8 cellular contexts compared by ENCODE assay signal in genomic region chr12:71438670-71439361, GRCh38. TPM values are rescaled to one million over a fixed set of nuclear protein-coding genes. Genes with fewer than 3 reads are reported as not detected.
DNase-seq lines count a peak whose midpoint lies in the region; ATAC-seq, FAIRE-seq and TF ChIP-seq lines count a peak whose summit lies in the region.

No MANE protein-coding gene starts in this region.

- no peak overlapping the region for H3K27ac Mint-ChIP-seq in HFFc6
- H3K27ac Mint-ChIP-seq in astrocyte (ENCODE audit: unreplicated experiment): no peak overlapping the region
- peak overlapping the region; percentile 33 for H3K27ac Mint-ChIP-seq in type B pancreatic cell
- H3K27ac Mint-ChIP-seq in natural killer cell treated with Interleukin-12 subunit alpha and Interleukin-12 subunit beta and Interleukin-15 and Interleukin-18, amount 100 ng/mL, for 72 hours: no peak overlapping the region

- no peak for TF ChIP-seq RAD21 in liver (IDR thresholded peaks at IDR 0.05)

- H3K36me3 ChIP-seq in astrocyte (ENCODE audit: insufficient read depth, low read length) (no peaks in the 10 kb centered on the region), liver (ENCODE audit: control insufficient read depth in 4 of 4, insufficient read depth in 3 of 4, low read depth in 1 of 4, low read length in 3 of 4) (no peaks in the 10 kb centered on the region)

- H3K4me3 Mint-ChIP-seq in HFFc6 (peak overlapping the region; percentile 76), astrocyte (ENCODE audit: unreplicated experiment) (peak overlapping the region; percentile 82), type B pancreatic cell (peak overlapping the region; percentile 86)
- no peak overlapping the region for H3K4me3 Mint-ChIP-seq in natural killer cell treated with Interleukin-12 subunit alpha and Interleukin-12 subunit beta and Interleukin-15 and Interleukin-18, amount 100 ng/mL, for 72 hours

- no peaks in the 10 kb centered on the region for H4K20me1 ChIP-seq in astrocyte (ENCODE audit: insufficient read depth, low read length)

- DNase-seq in AG04449 (ENCODE audit: low read depth, low spot score) (no peak), HFFc6 (no peak), astrocyte (ENCODE audit: low read depth) (no peak), type B pancreatic cell (ENCODE audit: extremely low spot score, unreplicated experiment) (no peak), KG1 (lab: John Stamatoyannopoulos, UW) (no peak)
- DNase-seq in natural killer cell treated with Interleukin-12 subunit alpha and Interleukin-12 subunit beta and Interleukin-15 and Interleukin-18, amount 100 ng/mL, for 72 hours (ENCODE audit: low spot score): no peak

- H3K4me1 Mint-ChIP-seq in HFFc6 (ENCODE audit: low read depth): peaks cover 9% of the 10 kb centered on the region
- H3K4me1 Mint-ChIP-seq in astrocyte (ENCODE audit: low read depth, unreplicated experiment): peaks cover 7% of the 10 kb centered on the region
- H3K4me1 Mint-ChIP-seq in type B pancreatic cell (ENCODE audit: unreplicated experiment): peaks cover 11% of the 10 kb centered on the region
- peaks cover 3 to 6% of the 10 kb centered on the region in 2 donors for H3K4me1 Mint-ChIP-seq in natural killer cell treated with Interleukin-12 subunit alpha and Interleukin-12 subunit beta and Interleukin-15 and Interleukin-18, amount 100 ng/mL, for 72 hours (ENCODE audit: low read depth in 2 of 2)

- CTCF ChIA-PET in AG04449 (lab: Yijun Ruan, JAX): no interaction called here

- H3K9me3 ChIP-seq in astrocyte (ENCODE audit: insufficient read depth, low read depth, low read length): peaks cover 16% of the 10 kb centered on the region
- H3K9me3 ChIP-seq in liver (ENCODE audit: control insufficient read depth in 4 of 4, low read length in 3 of 4): peaks cover 5 to 16% (median 6%) of the 10 kb centered on the region in 4 donors

- H3K36me3 Mint-ChIP-seq in HFFc6 (ENCODE audit: low read depth): peaks cover 5% of the 10 kb centered on the region; the same call in 1 of the 2 replicates
- peaks cover 2% of the 10 kb centered on the region for H3K36me3 Mint-ChIP-seq in astrocyte (ENCODE audit: low read depth, unreplicated experiment)
- no peaks in the 10 kb centered on the region for H3K36me3 Mint-ChIP-seq in type B pancreatic cell
- H3K36me3 Mint-ChIP-seq in natural killer cell treated with Interleukin-12 subunit alpha and Interleukin-12 subunit beta and Interleukin-15 and Interleukin-18, amount 100 ng/mL, for 72 hours: peaks cover 18% of the 10 kb centered on the region

- H3K4me1 ChIP-seq in astrocyte (ENCODE audit: insufficient read depth, low read length) (peaks cover 19% of the 10 kb centered on the region), liver (ENCODE audit: control insufficient read depth in 4 of 4, insufficient read depth in 4 of 4, low read length in 3 of 4) (peaks cover 6 to 28% (median 26%) of the 10 kb centered on the region in 4 donors)

- POLR2A ChIA-PET in AG04449 (lab: Yijun Ruan, JAX): no interaction called here

- H3K79me2 ChIP-seq in astrocyte (ENCODE audit: insufficient read depth, low read length): no peaks in the 10 kb centered on the region

- no peak for ATAC-seq in natural killer cell treated with Interleukin-12 subunit alpha and Interleukin-12 subunit beta and Interleukin-15 and Interleukin-18, amount 100 ng/mL, for 72 hours
- no peak for ATAC-seq in GM18519 (IDR thresholded peaks at IDR 0.05; ENCODE audit: low FRiP score, unreplicated experiment)

- H3K27me3 Mint-ChIP-seq in HFFc6 (ENCODE audit: insufficient read depth) (peaks cover 44% of the 10 kb centered on the region), astrocyte (ENCODE audit: low read depth, unreplicated experiment) (peaks cover 46% of the 10 kb centered on the region), type B pancreatic cell (peaks cover 83% of the 10 kb centered on the region)
- H3K27me3 Mint-ChIP-seq in natural killer cell treated with Interleukin-12 subunit alpha and Interleukin-12 subunit beta and Interleukin-15 and Interleukin-18, amount 100 ng/mL, for 72 hours: peaks cover 37 to 49% of the 10 kb centered on the region in 2 donors

- H3K27me3 ChIP-seq in astrocyte (ENCODE audit: insufficient read depth, low read length): peaks cover 48% of the 10 kb centered on the region
- H3K27me3 ChIP-seq in liver (ENCODE audit: control insufficient read depth in 4 of 4, insufficient read depth in 4 of 4, low read length in 3 of 4): peaks cover 0 to 9% (median 4%) of the 10 kb centered on the region in 4 donors

- no peak for FAIRE-seq in astrocyte (lab: Jason Lieb, UNC)

- 5% methylated on average over 17 of the region's 17 CpGs for WGBS in liver

- peak overlapping the region; percentile 92 for H3K4me2 ChIP-seq in astrocyte (ENCODE audit: low read length)

- no peak overlapping the region for H3K27ac ChIP-seq in astrocyte (ENCODE audit: low read depth, low read length)
- H3K27ac ChIP-seq in liver (ENCODE audit: low read depth in 1 of 2, low read length in 2 of 2): no peak overlapping the region

- peak overlapping the region; percentile 57 for H3K4me3 ChIP-seq in AG04449 (ENCODE audit: low read depth, low read length)
- H3K4me3 ChIP-seq in astrocyte (ENCODE audit: insufficient read depth, low read depth, low read length): peak overlapping the region; percentile 60
- H3K4me3 ChIP-seq in liver (ENCODE audit: low read depth in 1 of 3, low read length in 3 of 3): peak overlapping the region in 2 of 3 donors; percentile 53 to 57

- peak overlapping the region; percentile 70 for H2AFZ ChIP-seq in astrocyte (ENCODE audit: low read depth, low read length)

- H3K9ac ChIP-seq in astrocyte (ENCODE audit: low read length): peak overlapping the region; percentile 61
- H3K9ac ChIP-seq in liver (ENCODE audit: low read depth in 1 of 2, low read length in 2 of 2): no peak overlapping the region

- H3K9me3 Mint-ChIP-seq in HFFc6: peaks cover 12% of the 10 kb centered on the region
- peaks cover 8% of the 10 kb centered on the region for H3K9me3 Mint-ChIP-seq in astrocyte (ENCODE audit: unreplicated experiment)
- H3K9me3 Mint-ChIP-seq in type B pancreatic cell: peaks cover 12% of the 10 kb centered on the region
- peaks cover 8% of the 10 kb centered on the region for H3K9me3 Mint-ChIP-seq in natural killer cell treated with Interleukin-12 subunit alpha and Interleukin-12 subunit beta and Interleukin-15 and Interleukin-18, amount 100 ng/mL, for 72 hours

- TF ChIP-seq CTCF in AG04449 (IDR thresholded peaks at IDR 0.05; ENCODE audit: insufficient read depth, low read length, missing control alignments) (no peak), HFFc6 (IDR thresholded peaks at IDR 0.05) (no peak), astrocyte (IDR thresholded peaks at IDR 0.05; ENCODE audit: insufficient read depth, low read depth, low read length) (no peak), liver (IDR thresholded peaks at IDR 0.05; ENCODE audit: low read depth, low read length, missing input control) (no peak), type B pancreatic cell (conservative IDR thresholded peaks at IDR 0.05) (no peak)

TF ChIP-seq in liver, 16 proteins besides CTCF, POLR2A, EP300 and RAD21:
- TF ChIP-seq FOXA1 (IDR thresholded peaks at IDR 0.05) (no peak), RXRA (IDR thresholded peaks at IDR 0.05) (no peak), HNF4A (conservative IDR thresholded peaks at IDR 0.05) (no peak), REST (IDR thresholded peaks at IDR 0.05) (no peak)

RNA-seq across cellular contexts. Expression of gene LGR5, which starts 0.8 kb away (rescaled TPM):
- not detected for total RNA-seq in HFFc6 (2021; fragmentation: NEBNext Ultra II Directional; extraction: Animal tissue kit (Norgen Biotek cat#: 25700))
- total RNA-seq in astrocyte: 0.29 and 0.32 TPM in 2 replicates
- under 1 TPM; 0.67 to 0.98 TPM for total RNA-seq in liver
- polyA plus RNA-seq in liver: under 1 TPM; 0.17 to 0.99 TPM
- total RNA-seq in type B pancreatic cell (ENCODE audit: low replicate concordance): 1.4 and 7.9 TPM in 2 replicates
- total RNA-seq in natural killer cell treated with Interleukin-12 subunit alpha and Interleukin-12 subunit beta and Interleukin-15 and Interleukin-18, amount 100 ng/mL, for 72 hours: not detected
